Comparison of ENCODE assay signal across 8 cellular contexts in genomic region chr4:159048166-159048886, GRCh38.
A peak's percentile ranks its signal among the peaks of the same experiment; 100 is the strongest.
DNase-seq lines count a peak whose midpoint lies in the region; ATAC-seq, FAIRE-seq and TF ChIP-seq lines count a peak whose summit lies in the region.

No MANE protein-coding gene starts in this region.

- peak; percentile 65 for DNase-seq in GM03348 (ENCODE audit: low spot score)
- DNase-seq in head of caudate nucleus, result peak in 39 of 42 donors; percentile 14 to 76 (median 41)
- DNase-seq in posterior cingulate gyrus, result peak in 9 of 10 donors; percentile 31 to 89 (median 55)
- no peak for DNase-seq in effector memory CD8-positive, alpha-beta T cell
- no peak for DNase-seq in RCC 7860 (ENCODE audit: low spot score)
- no peak for DNase-seq in effector CD4-positive, alpha-beta T cell

- H3K27ac Mint-ChIP-seq in effector memory CD8-positive, alpha-beta T cell, result no peak overlapping the region

- H3K4me3 Mint-ChIP-seq in effector memory CD8-positive, alpha-beta T cell, result no peak overlapping the region

- ATAC-seq in SK-N-SH treated with all-trans-retinoic acid at 6 μM for 48 hours, result peak; percentile 92
- no peak for ATAC-seq in effector memory CD8-positive, alpha-beta T cell (replicated peaks)
- ATAC-seq in GM19452 (IDR thresholded peaks at IDR 0.05; ENCODE audit: unreplicated experiment), result no peak

- no peaks in the 10 kb centered on the region for H3K9me3 Mint-ChIP-seq in effector memory CD8-positive, alpha-beta T cell

- intact Hi-C loops in head of caudate nucleus (cut with DNase I), result no loop called here
- intact Hi-C loops in posterior cingulate gyrus (cut with DNase I), result no loop called here

- no peak for FAIRE-seq in RCC 7860 (lab: Jason Lieb, UNC)

- H3K4me1 Mint-ChIP-seq in effector memory CD8-positive, alpha-beta T cell (ENCODE audit: low read depth in 2 of 2), result peaks cover 5 to 10% of the 10 kb centered on the region in 2 donors

- H3K27me3 Mint-ChIP-seq in effector memory CD8-positive, alpha-beta T cell, result peaks cover 8 to 15% of the 10 kb centered on the region in 2 donors

- H3K36me3 Mint-ChIP-seq in effector memory CD8-positive, alpha-beta T cell (ENCODE audit: insufficient read depth), result no peaks in the 10 kb centered on the region

TF ChIP-seq in SK-N-SH treated with all-trans-retinoic acid at 6 μM for 48 hours, 23 proteins besides CTCF, POLR2A, EP300 and RAD21:
- TF ChIP-seq CSRNP3 (CRISPR knock-in tag; IDR thresholded peaks at IDR 0.05), result no peak
- TF ChIP-seq ZFP30 (CRISPR knock-in tag; IDR thresholded peaks at IDR 0.05), result no peak
- no peak for TF ChIP-seq OSR1 (CRISPR knock-in tag; IDR thresholded peaks at IDR 0.05)
- no peak for TF ChIP-seq RARB (CRISPR knock-in tag; IDR thresholded peaks at IDR 0.05)
- TF ChIP-seq ZNF565 (CRISPR knock-in tag; conservative IDR thresholded peaks at IDR 0.05; ENCODE audit: low read depth), result no peak
- no peak for TF ChIP-seq ZNF70 (CRISPR knock-in tag; IDR thresholded peaks at IDR 0.05)
- no peak for TF ChIP-seq GLIS3 (CRISPR knock-in tag; IDR thresholded peaks at IDR 0.05)
- no peak for TF ChIP-seq ARNTL (CRISPR knock-in tag; IDR thresholded peaks at IDR 0.05; ENCODE audit: borderline replicate concordance, low read depth)
- no peak for TF ChIP-seq PATZ1 (CRISPR knock-in tag; IDR thresholded peaks at IDR 0.05; ENCODE audit: borderline replicate concordance)
- TF ChIP-seq ZNF8 (CRISPR knock-in tag; IDR thresholded peaks at IDR 0.05), result no peak
- no peak for TF ChIP-seq ZFP3 (CRISPR knock-in tag; IDR thresholded peaks at IDR 0.05)
- TF ChIP-seq CREB5 (CRISPR knock-in tag; IDR thresholded peaks at IDR 0.05; ENCODE audit: low read depth), result no peak
- no peak for TF ChIP-seq TCF4 (CRISPR knock-in tag; IDR thresholded peaks at IDR 0.05; ENCODE audit: borderline replicate concordance)
- TF ChIP-seq ZC3H10 (CRISPR knock-in tag; IDR thresholded peaks at IDR 0.05), result no peak
TF ChIP-seq in SK-N-SH treated with all-trans-retinoic acid at 6 μM for 48 hours: peak in this region for 0.

Comparison
In these comparisons a context has a peak if more than half of its experiments do, and no peak if none do; other contexts are left out.
1. DNase-seq: peak in GM03348 (single experiment), head of caudate nucleus (39 of 42) and posterior cingulate gyrus (9 of 10); none in effector memory CD8-positive, alpha-beta T cell (0 of 3), RCC 7860 (single experiment) and effector CD4-positive, alpha-beta T cell (single experiment).